Comparison of ENCODE assay signal across 1 cellular context in the genomic region with DNA sequence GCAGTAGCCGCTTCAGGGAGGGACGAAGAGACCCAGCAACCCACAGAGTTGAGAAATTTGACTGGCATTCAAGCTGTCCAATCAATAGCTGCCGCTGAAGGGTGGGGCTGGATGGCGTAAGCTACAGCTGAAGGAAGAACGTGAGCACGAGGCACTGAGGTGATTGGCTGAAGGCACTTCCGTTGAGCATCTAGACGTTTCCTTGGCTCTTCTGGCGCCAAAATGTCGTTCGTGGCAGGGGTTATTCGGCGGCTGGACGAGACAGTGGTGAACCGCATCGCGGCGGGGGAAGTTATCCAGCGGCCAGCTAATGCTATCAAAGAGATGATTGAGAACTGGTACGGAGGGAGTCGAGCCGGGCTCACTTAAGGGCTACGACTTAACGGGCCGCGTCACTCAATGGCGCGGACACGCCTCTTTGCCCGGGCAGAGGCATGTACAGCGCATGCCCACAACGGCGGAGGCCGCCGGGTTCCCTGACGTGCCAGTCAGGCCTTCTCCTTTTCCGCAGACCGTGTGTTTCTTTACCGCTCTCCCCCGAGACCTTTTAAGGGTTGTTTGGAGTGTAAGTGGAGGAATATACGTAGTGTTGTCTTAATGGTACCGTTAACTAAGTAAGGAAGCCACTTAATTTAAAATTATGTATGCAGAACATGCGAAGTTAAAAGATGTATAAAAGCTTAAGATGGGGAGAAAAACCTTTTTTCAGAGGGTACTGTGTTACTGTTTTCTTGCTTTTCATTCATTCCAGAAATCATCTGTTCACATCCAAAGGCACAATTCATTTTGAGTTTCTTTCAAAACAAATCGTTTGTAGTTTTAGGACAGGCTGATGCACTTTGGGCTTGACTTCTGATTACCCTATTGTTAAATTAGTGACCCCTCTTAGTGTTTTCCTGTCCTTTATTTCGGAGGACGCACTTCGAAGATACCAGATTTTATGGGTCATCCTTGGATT.
A peak's percentile ranks its signal among the peaks of the same experiment; 100 is the strongest.
TF ChIP-seq lines count a peak whose summit lies in the region.

Gene MLH1, plus strand, starts transcription at position 193 of the 958 bp plus-strand sequence. Its CDS starts 30 bp downstream, at position 223.

TF ChIP-seq in K562, 482 proteins besides CTCF, POLR2A, EP300 and RAD21 (continued from another document and continues in another):
- TF ChIP-seq, protein P1, sequence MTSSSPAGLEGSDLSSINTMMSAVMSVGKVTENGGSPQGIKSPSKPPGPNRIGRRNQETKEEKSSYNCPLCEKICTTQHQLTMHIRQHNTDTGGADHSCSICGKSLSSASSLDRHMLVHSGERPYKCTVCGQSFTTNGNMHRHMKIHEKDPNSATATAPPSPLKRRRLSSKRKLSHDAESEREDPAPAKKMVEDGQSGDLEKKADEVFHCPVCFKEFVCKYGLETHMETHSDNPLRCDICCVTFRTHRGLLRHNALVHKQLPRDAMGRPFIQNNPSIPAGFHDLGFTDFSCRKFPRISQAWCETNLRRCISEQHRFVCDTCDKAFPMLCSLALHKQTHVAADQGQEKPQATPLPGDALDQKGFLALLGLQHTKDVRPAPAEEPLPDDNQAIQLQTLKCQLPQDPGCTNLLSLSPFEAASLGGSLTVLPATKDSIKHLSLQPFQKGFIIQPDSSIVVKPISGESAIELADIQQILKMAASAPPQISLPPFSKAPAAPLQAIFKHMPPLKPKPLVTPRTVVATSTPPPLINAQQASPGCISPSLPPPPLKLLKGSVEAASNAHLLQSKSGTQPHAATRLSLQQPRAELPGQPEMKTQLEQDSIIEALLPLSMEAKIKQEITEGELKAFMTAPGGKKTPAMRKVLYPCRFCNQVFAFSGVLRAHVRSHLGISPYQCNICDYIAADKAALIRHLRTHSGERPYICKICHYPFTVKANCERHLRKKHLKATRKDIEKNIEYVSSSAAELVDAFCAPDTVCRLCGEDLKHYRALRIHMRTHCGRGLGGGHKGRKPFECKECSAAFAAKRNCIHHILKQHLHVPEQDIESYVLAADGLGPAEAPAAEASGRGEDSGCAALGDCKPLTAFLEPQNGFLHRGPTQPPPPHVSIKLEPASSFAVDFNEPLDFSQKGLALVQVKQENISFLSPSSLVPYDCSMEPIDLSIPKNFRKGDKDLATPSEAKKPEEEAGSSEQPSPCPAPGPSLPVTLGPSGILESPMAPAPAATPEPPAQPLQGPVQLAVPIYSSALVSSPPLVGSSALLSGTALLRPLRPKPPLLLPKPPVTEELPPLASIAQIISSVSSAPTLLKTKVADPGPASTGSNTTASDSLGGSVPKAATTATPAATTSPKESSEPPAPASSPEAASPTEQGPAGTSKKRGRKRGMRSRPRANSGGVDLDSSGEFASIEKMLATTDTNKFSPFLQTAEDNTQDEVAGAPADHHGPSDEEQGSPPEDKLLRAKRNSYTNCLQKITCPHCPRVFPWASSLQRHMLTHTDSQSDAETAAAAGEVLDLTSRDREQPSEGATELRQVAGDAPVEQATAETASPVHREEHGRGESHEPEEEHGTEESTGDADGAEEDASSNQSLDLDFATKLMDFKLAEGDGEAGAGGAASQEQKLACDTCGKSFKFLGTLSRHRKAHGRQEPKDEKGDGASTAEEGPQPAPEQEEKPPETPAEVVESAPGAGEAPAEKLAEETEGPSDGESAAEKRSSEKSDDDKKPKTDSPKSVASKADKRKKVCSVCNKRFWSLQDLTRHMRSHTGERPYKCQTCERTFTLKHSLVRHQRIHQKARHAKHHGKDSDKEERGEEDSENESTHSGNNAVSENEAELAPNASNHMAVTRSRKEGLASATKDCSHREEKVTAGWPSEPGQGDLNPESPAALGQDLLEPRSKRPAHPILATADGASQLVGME (CRISPR knock-in tag; IDR thresholded peaks at IDR 0.05) = peak; percentile 90; the same call in 1 of the 2 replicates
- TF ChIP-seq ZNF263 (CRISPR knock-in tag; IDR thresholded peaks at IDR 0.05; ENCODE audit: borderline replicate concordance) = no peak
- peak; percentile 90 for TF ChIP-seq MYBL2 (IDR thresholded peaks at IDR 0.05; ENCODE audit: low read depth)
- TF ChIP-seq MYBL2 (CRISPR knock-in tag; IDR thresholded peaks at IDR 0.05; ENCODE audit: borderline replicate concordance) = no peak
- 0 out of 2 replicates have a peak, but pooled peaks have one; percentile 21 for TF ChIP-seq HIVEP1 (CRISPR knock-in tag; IDR thresholded peaks at IDR 0.05)
- TF ChIP-seq NFRKB (IDR thresholded peaks at IDR 0.05; ENCODE audit: low read depth) = peak; percentile 51; the same call in 1 of the 2 replicates
- TF ChIP-seq, protein P2, sequence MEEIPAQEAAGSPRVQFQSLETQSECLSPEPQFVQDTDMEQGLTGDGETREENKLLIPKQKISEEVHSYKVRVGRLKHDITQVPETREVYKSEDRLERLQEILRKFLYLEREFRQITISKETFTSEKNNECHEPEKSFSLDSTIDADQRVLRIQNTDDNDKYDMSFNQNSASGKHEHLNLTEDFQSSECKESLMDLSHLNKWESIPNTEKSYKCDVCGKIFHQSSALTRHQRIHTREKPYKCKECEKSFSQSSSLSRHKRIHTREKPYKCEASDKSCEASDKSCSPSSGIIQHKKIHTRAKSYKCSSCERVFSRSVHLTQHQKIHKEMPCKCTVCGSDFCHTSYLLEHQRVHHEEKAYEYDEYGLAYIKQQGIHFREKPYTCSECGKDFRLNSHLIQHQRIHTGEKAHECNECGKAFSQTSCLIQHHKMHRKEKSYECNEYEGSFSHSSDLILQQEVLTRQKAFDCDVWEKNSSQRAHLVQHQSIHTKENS (CRISPR knock-in tag; IDR thresholded peaks at IDR 0.05) = peak; percentile 29; the same call in 1 of the 2 replicates
- TF ChIP-seq BRD4 (IDR thresholded peaks at IDR 0.05) = peak; percentile 88; the same call in 1 of the 2 replicates
- peak; percentile 69 for TF ChIP-seq POLR2G (IDR thresholded peaks at IDR 0.05; ENCODE audit: low read depth, low read length)
- TF ChIP-seq MEF2D (tag; conservative IDR thresholded peaks at IDR 0.05; ENCODE audit: low read depth) = no peak; the same call in 1 of the 2 replicates
- peak in 1 of 2 experiments; percentile 74; a peak in 3 of 4 replicates for TF ChIP-seq TBL1XR1 (IDR thresholded peaks at IDR 0.05; ENCODE audit: low read length in 2 of 2)
- TF ChIP-seq SMAD3 (CRISPR knock-in tag; conservative IDR thresholded peaks at IDR 0.05) = 0 out of 2 replicates have a peak, but pooled peaks have one; percentile 11
- TF ChIP-seq ESRRA (IDR thresholded peaks at IDR 0.05; ENCODE audit: borderline replicate concordance, low read depth) = peak; percentile 40
- no peak for TF ChIP-seq ZEB2 (IDR thresholded peaks at IDR 0.05)
- TF ChIP-seq ZNF277 (CRISPR knock-in tag; IDR thresholded peaks at IDR 0.05; ENCODE audit: borderline replicate concordance) = no peak
- TF ChIP-seq SIN3B (IDR thresholded peaks at IDR 0.05; ENCODE audit: low read depth) = peak; percentile 85; the same call in 1 of the 2 replicates
- TF ChIP-seq ZNF780A (CRISPR knock-in tag; IDR thresholded peaks at IDR 0.05) = no peak
- TF ChIP-seq MXD1 (CRISPR knock-in tag; IDR thresholded peaks at IDR 0.05; ENCODE audit: borderline replicate concordance, poor library complexity, severe bottlenecking) = no peak
- peak; percentile 85 for TF ChIP-seq KLF13 (tag; IDR thresholded peaks at IDR 0.05; ENCODE audit: borderline replicate concordance, low read depth)
- TF ChIP-seq PREB (CRISPR knock-in tag; IDR thresholded peaks at IDR 0.05) = no peak
- TF ChIP-seq CBFB (CRISPR knock-in tag; IDR thresholded peaks at IDR 0.05) = peak; percentile 66; the same call in 1 of the 2 replicates
- TF ChIP-seq STAG1 (CRISPR knock-in tag; IDR thresholded peaks at IDR 0.05; ENCODE audit: borderline replicate concordance) = no peak
- no peak for TF ChIP-seq FOXJ2 (tag; IDR thresholded peaks at IDR 0.05)
- peak; percentile 89 for TF ChIP-seq POLR2B (IDR thresholded peaks at IDR 0.05; ENCODE audit: low read depth, partially characterized antibody)
- no peak for TF ChIP-seq MAFG (tag; conservative IDR thresholded peaks at IDR 0.05)
- TF ChIP-seq MITF (IDR thresholded peaks at IDR 0.05) = peak; percentile 66; the same call in 1 of the 2 replicates
- TF ChIP-seq CHD1 (IDR thresholded peaks at IDR 0.05; ENCODE audit: low read length) = no peak
- TF ChIP-seq TEAD1 (CRISPR knock-in tag; IDR thresholded peaks at IDR 0.05) = peak in 1 of 2 experiments; percentile 67; a peak in 1 of 4 replicates
- TF ChIP-seq MEIS2 (IDR thresholded peaks at IDR 0.05; ENCODE audit: partially characterized antibody) = peak; percentile 49
- TF ChIP-seq, protein P3, sequence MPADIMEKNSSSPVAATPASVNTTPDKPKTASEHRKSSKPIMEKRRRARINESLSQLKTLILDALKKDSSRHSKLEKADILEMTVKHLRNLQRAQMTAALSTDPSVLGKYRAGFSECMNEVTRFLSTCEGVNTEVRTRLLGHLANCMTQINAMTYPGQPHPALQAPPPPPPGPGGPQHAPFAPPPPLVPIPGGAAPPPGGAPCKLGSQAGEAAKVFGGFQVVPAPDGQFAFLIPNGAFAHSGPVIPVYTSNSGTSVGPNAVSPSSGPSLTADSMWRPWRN (IDR thresholded peaks at IDR 0.05; ENCODE audit: low read depth) = peak; percentile 51; the same call in 1 of the 2 replicates
- TF ChIP-seq TRIM24 (IDR thresholded peaks at IDR 0.05) = no peak
- TF ChIP-seq RBFOX2 (IDR thresholded peaks at IDR 0.05; ENCODE audit: low read depth, low read length) = peak; percentile 71
- TF ChIP-seq, protein P4, sequence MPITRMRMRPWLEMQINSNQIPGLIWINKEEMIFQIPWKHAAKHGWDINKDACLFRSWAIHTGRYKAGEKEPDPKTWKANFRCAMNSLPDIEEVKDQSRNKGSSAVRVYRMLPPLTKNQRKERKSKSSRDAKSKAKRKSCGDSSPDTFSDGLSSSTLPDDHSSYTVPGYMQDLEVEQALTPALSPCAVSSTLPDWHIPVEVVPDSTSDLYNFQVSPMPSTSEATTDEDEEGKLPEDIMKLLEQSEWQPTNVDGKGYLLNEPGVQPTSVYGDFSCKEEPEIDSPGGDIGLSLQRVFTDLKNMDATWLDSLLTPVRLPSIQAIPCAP (CRISPR knock-in tag; IDR thresholded peaks at IDR 0.05; ENCODE audit: borderline replicate concordance) = no peak
- TF ChIP-seq ERF (CRISPR knock-in tag; IDR thresholded peaks at IDR 0.05) = peak; percentile 92; the same call in 1 of the 2 replicates
- TF ChIP-seq KAT8 (IDR thresholded peaks at IDR 0.05; ENCODE audit: low read depth) = no peak
- TF ChIP-seq, protein P5, sequence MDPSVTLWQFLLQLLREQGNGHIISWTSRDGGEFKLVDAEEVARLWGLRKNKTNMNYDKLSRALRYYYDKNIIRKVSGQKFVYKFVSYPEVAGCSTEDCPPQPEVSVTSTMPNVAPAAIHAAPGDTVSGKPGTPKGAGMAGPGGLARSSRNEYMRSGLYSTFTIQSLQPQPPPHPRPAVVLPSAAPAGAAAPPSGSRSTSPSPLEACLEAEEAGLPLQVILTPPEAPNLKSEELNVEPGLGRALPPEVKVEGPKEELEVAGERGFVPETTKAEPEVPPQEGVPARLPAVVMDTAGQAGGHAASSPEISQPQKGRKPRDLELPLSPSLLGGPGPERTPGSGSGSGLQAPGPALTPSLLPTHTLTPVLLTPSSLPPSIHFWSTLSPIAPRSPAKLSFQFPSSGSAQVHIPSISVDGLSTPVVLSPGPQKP (CRISPR knock-in tag; IDR thresholded peaks at IDR 0.05) = no peak
- peak; percentile 78 for TF ChIP-seq SPI1 (IDR thresholded peaks at IDR 0.05; ENCODE audit: borderline replicate concordance, low read depth, low read length)
- TF ChIP-seq ZNF431 (CRISPR knock-in tag; IDR thresholded peaks at IDR 0.05) = no peak; the same call in 1 of the 2 replicates
- TF ChIP-seq NCOR1 (IDR thresholded peaks at IDR 0.05) = peak; percentile 24; the same call in 1 of the 2 replicates
- TF ChIP-seq GTF3C2 (IDR thresholded peaks at IDR 0.05; ENCODE audit: borderline replicate concordance, extremely low read depth, insufficient read length) = no peak
